Comparison of ENCODE assay signal across 23 cellular contexts in genomic region chr7:132158841-132159240, GRCh38.
"Had no signal": no experiment of that assay in that cellular context is flagged by ENCODE, and none has a peak within 500 bp of the region (broad histone marks: within the 10 kb centered on the region; RNA-seq: fewer than 3 reads in every experiment).

No MANE protein-coding gene starts in this region.

- H3K4me3 ChIP-seq: colonic mucosa, coronary artery, dorsolateral prefrontal cortex, esophagus muscularis mucosa, esophagus squamous epithelium, gastrocnemius medialis, gastroesophageal sphincter, heart left ventricle, heart right ventricle had no signal

- DNase-seq: colonic mucosa; cortex of kidney; dermis blood vessel endothelial cell; dorsolateral prefrontal cortex; effector CD4-positive, alpha-beta T cell; effector CD8-positive, alpha-beta T cell; effector memory CD4-positive, alpha-beta T cell; effector memory CD8-positive, alpha-beta T cell; endodermal cell; erythroblast; esophagus squamous epithelium; foreskin fibroblast; foreskin keratinocyte; foreskin melanocyte; gastrocnemius medialis; glutamatergic neuron; head of caudate nucleus; heart left ventricle; heart right ventricle had no signal

- H3K9me3 ChIP-seq: colonic mucosa, esophagus muscularis mucosa, esophagus squamous epithelium, gastrocnemius medialis, gastroesophageal sphincter, heart left ventricle had no signal

- H3K4me1 ChIP-seq: colonic mucosa, foreskin keratinocyte, gastrocnemius medialis had no signal

- H3K36me3 ChIP-seq: colonic mucosa, esophagus squamous epithelium, gastrocnemius medialis had no signal

- H3K27me3 ChIP-seq: colonic mucosa, dorsolateral prefrontal cortex, esophagus muscularis mucosa, gastrocnemius medialis, gastroesophageal sphincter, heart left ventricle, heart right ventricle had no signal

- H3K27ac ChIP-seq: colonic mucosa, coronary artery, dorsolateral prefrontal cortex, epithelial cell of prostate, esophagus muscularis mucosa, esophagus squamous epithelium, foreskin keratinocyte, gastrocnemius medialis, gastroesophageal sphincter, heart left ventricle, heart right ventricle had no signal
